ENCODE assay signal across 21 cellular contexts in genomic region chr5:137504916-137505315, GRCh38. TPM values are rescaled to one million over a fixed set of nuclear protein-coding genes. Genes with fewer than 3 reads are reported as not detected.
"Had no signal": no experiment of that assay in that cellular context is flagged by ENCODE, and none has a peak within 500 bp of the region (broad histone marks: within the 10 kb centered on the region; RNA-seq: fewer than 3 reads in every experiment).

No MANE protein-coding gene starts in this region.

- H3K4me1 Mint-ChIP-seq: endodermal cell; mesothelial cell of epicardium; naive B cell; naive thymus-derived CD8-positive, alpha-beta T cell had no signal

- H3K36me3 Mint-ChIP-seq: mesothelial cell of epicardium; naive B cell; naive thymus-derived CD8-positive, alpha-beta T cell had no signal

- H3K27ac Mint-ChIP-seq: dendritic cell treated with granulocyte-macrophage colony-stimulating factor and Interleukin-4, amounts not matched to agents 40 ng/mL and 50 ng/mL, for 4 days; effector memory CD8-positive, alpha-beta T cell; endodermal cell; mesothelial cell of epicardium; naive B cell; naive thymus-derived CD8-positive, alpha-beta T cell had no signal

- H3K4me3 ChIP-seq: colonic mucosa, esophagus muscularis mucosa, gastroesophageal sphincter, heart right ventricle, left lung, lower lobe of right lung, mucosa of descending colon had no signal

- H3K36me3 ChIP-seq: colonic mucosa, esophagus muscularis mucosa, gastroesophageal sphincter, heart right ventricle, left lung, lower lobe of right lung had no signal

- H3K4me3 Mint-ChIP-seq: dendritic cell treated with granulocyte-macrophage colony-stimulating factor and Interleukin-4, amounts not matched to agents 40 ng/mL and 50 ng/mL, for 4 days; effector memory CD8-positive, alpha-beta T cell; endodermal cell; mesothelial cell of epicardium; naive B cell had no signal

- H3K27me3 Mint-ChIP-seq: dendritic cell treated with granulocyte-macrophage colony-stimulating factor and Interleukin-4, amounts not matched to agents 40 ng/mL and 50 ng/mL, for 4 days had no signal

- DNase-seq: colonic mucosa; cortex of kidney; effector CD8-positive, alpha-beta T cell; effector memory CD8-positive, alpha-beta T cell; endodermal cell; foreskin keratinocyte; heart right ventricle; hippocampal formation; left cardiac atrium; left lung; left ventricle myocardium superior; lower lobe of right lung; mesenchymal stem cell; mucosa of descending colon; naive B cell; naive thymus-derived CD8-positive, alpha-beta T cell had no signal

- H3K9me3 ChIP-seq: colonic mucosa, esophagus muscularis mucosa, gastroesophageal sphincter, heart right ventricle, left lung, lower lobe of right lung, mucosa of descending colon had no signal

- H3K9me3 Mint-ChIP-seq: dendritic cell treated with granulocyte-macrophage colony-stimulating factor and Interleukin-4, amounts not matched to agents 40 ng/mL and 50 ng/mL, for 4 days; effector memory CD8-positive, alpha-beta T cell; endodermal cell; mesothelial cell of epicardium; naive thymus-derived CD8-positive, alpha-beta T cell had no signal

- H3K27ac ChIP-seq: colonic mucosa, epithelial cell of prostate, esophagus muscularis mucosa, foreskin keratinocyte, gastroesophageal sphincter, heart right ventricle, left lung, lower lobe of right lung had no signal

- H3K4me1 ChIP-seq: colonic mucosa, esophagus muscularis mucosa, foreskin keratinocyte, gastroesophageal sphincter, heart right ventricle, left lung, lower lobe of right lung had no signal

RNA-seq across cellular contexts. Expression of gene SPOCK1, which starts 5.8 kb away (rescaled TPM):
- total RNA-seq: naive thymus-derived CD8-positive, alpha-beta T cell had no signal
- polyA plus RNA-seq: naive thymus-derived CD8-positive, alpha-beta T cell had no signal
